ENCODE assay signal across 8 cellular contexts in genomic region chr3:141360888-141361598, GRCh38. TPM values are rescaled to one million over a fixed set of nuclear protein-coding genes. Genes with fewer than 3 reads are reported as not detected.
DNase-seq lines count a peak whose midpoint lies in the region; ATAC-seq, FAIRE-seq and TF ChIP-seq lines count a peak whose summit lies in the region.

No MANE protein-coding gene starts in this region.

- POLR2A ChIA-PET in K562 (lab: Yijun Ruan, JAX) = interaction anchor here (0.6 to 1.7 kb wide), 13 partner anchors 8 to 790 kb away, joined by 3 to 6 read pairs (median 3); no protein-coding TSS in a partner anchor

- DNase-seq in AG09309 (ENCODE audit: low read depth) = peak; percentile 71
- peak; percentile 68 for DNase-seq in NCI-H748 (lab: John Stamatoyannopoulos, UW; ENCODE audit: unreplicated experiment)
- DNase-seq in K562 (ENCODE audit: extremely low read depth in 1 of 4, low spot score in 3 of 4) = peak; percentile 45 to 78 (median 60)
- DNase-seq in iPS DF 19.7 (ENCODE audit: low read depth, low spot score) = peak; percentile 38
- no peak for DNase-seq in stimulated activated CD4-positive, alpha-beta T cell treated with anti-CD3 and anti-CD28 coated beads, Interleukin-4, amount 100 ng/mL, for 1 hour

- CTCF ChIA-PET in K562 (lab: Yijun Ruan, JAX; ENCODE audit: low intra/inter-chr PET ratio) = interaction anchor here (0.6 to 1.6 kb wide), 4 partner anchors 49 to 98 kb away, joined by 3 to 10 read pairs (median 3); no protein-coding TSS in a partner anchor

- 17% methylated on average over 6 of the region's 6 CpGs for WGBS in K562 (ENCODE audit: insufficient coverage, low coverage, missing lambda C conversion rate)

- TF ChIP-seq CTCF in AG09309 (IDR thresholded peaks at IDR 0.05; ENCODE audit: control insufficient read depth, insufficient read depth, low read depth, low read length, missing control alignments) (peak; percentile 78), GM12873 (IDR thresholded peaks at IDR 0.05; ENCODE audit: insufficient read depth, low read depth, low read length, missing control alignments) (peak; percentile 82), K562 (IDR thresholded peaks at IDR 0.05 in 2 of 3, conservative IDR thresholded peaks at IDR 0.05 in 1 of 3; ENCODE audit: insufficient read depth in 2 of 3, low read depth in 1 of 3, low read length in 3 of 3) (peak; percentile 77 to 90 (median 81))

- peak; percentile 90 to 93 for TF ChIP-seq RAD21 in K562 (CRISPR knock-in tag; conservative IDR thresholded peaks at IDR 0.05 in 1 of 2, IDR thresholded peaks at IDR 0.05 in 1 of 2)

- peak overlapping the region; percentile 37; the same call in 1 of the 3 replicates for H3K27ac ChIP-seq in K562 (ENCODE audit: extremely low read depth, low read depth, low read length)

- FAIRE-seq in K562 (lab: Jason Lieb, UNC) = peak; percentile 86

- no peaks in the 10 kb centered on the region for H3K27me3 ChIP-seq in K562 (ENCODE audit: control insufficient read depth in 2 of 2, insufficient read depth in 2 of 2, low read length in 2 of 2)
- H3K27me3 ChIP-seq in skeletal muscle satellite cell (ENCODE audit: control insufficient read depth, insufficient read depth, low read length) = no peaks in the 10 kb centered on the region

- in situ Hi-C loops in K562 (cut with MboI) = no loop called here

- ATAC-seq in HG03045 (IDR thresholded peaks at IDR 0.05; ENCODE audit: unreplicated experiment) = peak; percentile 57
- peak; percentile 86 for ATAC-seq in K562

- no peaks in the 10 kb centered on the region for H3K9me1 ChIP-seq in K562 (ENCODE audit: control insufficient read depth, insufficient read depth, low read length)

- H3K4me1 ChIP-seq in K562 (replicated peaks in 1 of 2; ENCODE audit: control insufficient read depth in 2 of 2, insufficient read depth in 2 of 2, low read length in 2 of 2) (peaks cover 0 to 30% of the 10 kb centered on the region in 2 experiments; a peak in 3 of 5 replicates), skeletal muscle satellite cell (ENCODE audit: control insufficient read depth, insufficient read depth, low read length) (peaks cover 19% of the 10 kb centered on the region)

- peak overlapping the region; percentile 90 for H2AFZ ChIP-seq in K562 (ENCODE audit: low read depth, low read length)

- no peak for TF ChIP-seq EP300 in K562 (IDR thresholded peaks at IDR 0.05; ENCODE audit: low read length)

- no peaks in the 10 kb centered on the region for H3K79me2 ChIP-seq in K562 (ENCODE audit: control insufficient read depth, insufficient read depth, low read length)

- no peaks in the 10 kb centered on the region for H4K20me1 ChIP-seq in K562 (replicated peaks; ENCODE audit: control insufficient read depth, insufficient read depth, low read length)

- H3K9me3 ChIP-seq in K562 (replicated peaks; ENCODE audit: control insufficient read depth, insufficient read depth, low read depth, low read length) = no peaks in the 10 kb centered on the region
- H3K9me3 ChIP-seq in skeletal muscle satellite cell (replicated peaks; ENCODE audit: low read length) = no peaks in the 10 kb centered on the region

- H3K9ac ChIP-seq in K562 (ENCODE audit: insufficient read depth in 1 of 2, low read depth in 2 of 2, low read length in 2 of 2) (peak overlapping the region in 1 of 2 experiments; percentile 32; a peak in 2 of 4 replicates), skeletal muscle satellite cell (ENCODE audit: low read depth, low read length) (peak overlapping the region; percentile 59)

- H3K36me3 ChIP-seq in K562 (ENCODE audit: control insufficient read depth, insufficient read depth, low read length) = no peaks in the 10 kb centered on the region
- no peaks in the 10 kb centered on the region for H3K36me3 ChIP-seq in skeletal muscle satellite cell (ENCODE audit: insufficient read depth, low read length)

- H3K4me3 ChIP-seq in AG09309 (ENCODE audit: control insufficient read depth, low read depth, low read length) (no peak overlapping the region), K562 (no peak overlapping the region), skeletal muscle satellite cell (ENCODE audit: low read length) (peak overlapping the region; percentile 23)

- intact Hi-C loops in K562 (cut with micrococcal nuclease) = loop anchor here (1.0 to 5.0 kb wide), 4 partner anchors 49 to 201 kb away; no protein-coding TSS in a partner anchor

- no peak for TF ChIP-seq POLR2A in K562 (conservative IDR thresholded peaks at IDR 0.05)

- BruUV-seq in K562 (replicated peaks; lab: Mats Ljungman, UMichigan) = no TSS peak

- H3K4me2 ChIP-seq in K562 (ENCODE audit: insufficient read depth, low read length) = peak overlapping the region; percentile 60
- H3K4me2 ChIP-seq in skeletal muscle satellite cell (ENCODE audit: low read length) = peak overlapping the region; percentile 38

TF ChIP-seq in K562, 482 proteins besides CTCF, POLR2A, EP300 and RAD21 (continues in another document):
- TF ChIP-seq SRF (CRISPR knock-in tag; IDR thresholded peaks at IDR 0.05) = no peak
- TF ChIP-seq TBP (optimal IDR thresholded peaks at IDR 0.05; ENCODE audit: low read depth, low read length) = peak; percentile 24
- no peak for TF ChIP-seq ZNF311 (CRISPR knock-in tag; IDR thresholded peaks at IDR 0.05)
- TF ChIP-seq ARID2 (IDR thresholded peaks at IDR 0.05) = 0 out of 2 replicates have a peak, but pooled peaks have one; percentile 44
- TF ChIP-seq FOSL1 (tag; conservative IDR thresholded peaks at IDR 0.05) = peak; percentile 54
- TF ChIP-seq, protein P1, sequence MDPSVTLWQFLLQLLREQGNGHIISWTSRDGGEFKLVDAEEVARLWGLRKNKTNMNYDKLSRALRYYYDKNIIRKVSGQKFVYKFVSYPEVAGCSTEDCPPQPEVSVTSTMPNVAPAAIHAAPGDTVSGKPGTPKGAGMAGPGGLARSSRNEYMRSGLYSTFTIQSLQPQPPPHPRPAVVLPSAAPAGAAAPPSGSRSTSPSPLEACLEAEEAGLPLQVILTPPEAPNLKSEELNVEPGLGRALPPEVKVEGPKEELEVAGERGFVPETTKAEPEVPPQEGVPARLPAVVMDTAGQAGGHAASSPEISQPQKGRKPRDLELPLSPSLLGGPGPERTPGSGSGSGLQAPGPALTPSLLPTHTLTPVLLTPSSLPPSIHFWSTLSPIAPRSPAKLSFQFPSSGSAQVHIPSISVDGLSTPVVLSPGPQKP (CRISPR knock-in tag; IDR thresholded peaks at IDR 0.05) = no peak
- no peak for TF ChIP-seq NR1H2 (CRISPR knock-in tag; IDR thresholded peaks at IDR 0.05)
- TF ChIP-seq EP400 (IDR thresholded peaks at IDR 0.05) = peak; percentile 43
- no peak for TF ChIP-seq ZNF785 (CRISPR knock-in tag; IDR thresholded peaks at IDR 0.05)
- no peak for TF ChIP-seq ZNF764 (CRISPR knock-in tag; IDR thresholded peaks at IDR 0.05; ENCODE audit: low read depth)
- TF ChIP-seq BRCA1 (IDR thresholded peaks at IDR 0.05) = no peak
- TF ChIP-seq BRCA1 (CRISPR knock-in tag; IDR thresholded peaks at IDR 0.05) = no peak
- TF ChIP-seq MCM2 (IDR thresholded peaks at IDR 0.05; ENCODE audit: low read depth) = no peak
- no peak for TF ChIP-seq HNRNPH1 (optimal IDR thresholded peaks at IDR 0.05; ENCODE audit: low read depth, low read length)
- TF ChIP-seq, protein P2, sequence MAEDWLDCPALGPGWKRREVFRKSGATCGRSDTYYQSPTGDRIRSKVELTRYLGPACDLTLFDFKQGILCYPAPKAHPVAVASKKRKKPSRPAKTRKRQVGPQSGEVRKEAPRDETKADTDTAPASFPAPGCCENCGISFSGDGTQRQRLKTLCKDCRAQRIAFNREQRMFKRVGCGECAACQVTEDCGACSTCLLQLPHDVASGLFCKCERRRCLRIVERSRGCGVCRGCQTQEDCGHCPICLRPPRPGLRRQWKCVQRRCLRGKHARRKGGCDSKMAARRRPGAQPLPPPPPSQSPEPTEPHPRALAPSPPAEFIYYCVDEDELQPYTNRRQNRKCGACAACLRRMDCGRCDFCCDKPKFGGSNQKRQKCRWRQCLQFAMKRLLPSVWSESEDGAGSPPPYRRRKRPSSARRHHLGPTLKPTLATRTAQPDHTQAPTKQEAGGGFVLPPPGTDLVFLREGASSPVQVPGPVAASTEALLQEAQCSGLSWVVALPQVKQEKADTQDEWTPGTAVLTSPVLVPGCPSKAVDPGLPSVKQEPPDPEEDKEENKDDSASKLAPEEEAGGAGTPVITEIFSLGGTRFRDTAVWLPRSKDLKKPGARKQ (CRISPR knock-in tag; IDR thresholded peaks at IDR 0.05) = peak; percentile 77; the same call in 1 of the 2 replicates
- no peak for TF ChIP-seq XRCC4 (IDR thresholded peaks at IDR 0.05; ENCODE audit: extremely low read depth, insufficient read depth, insufficient read length)
- no peak for TF ChIP-seq NR3C1 (CRISPR knock-in tag; IDR thresholded peaks at IDR 0.05)
- TF ChIP-seq PRPF4 (IDR thresholded peaks at IDR 0.05; ENCODE audit: insufficient read depth, low read depth, low read length, poor library complexity, severe bottlenecking) = no peak
- TF ChIP-seq NEUROD1 (IDR thresholded peaks at IDR 0.05; ENCODE audit: borderline replicate concordance, low read depth, low read length, partially characterized antibody) = no peak
- no peak for TF ChIP-seq PRMT5 (CRISPR knock-in tag; IDR thresholded peaks at IDR 0.05)
- TF ChIP-seq MEF2A (IDR thresholded peaks at IDR 0.05; ENCODE audit: control insufficient read depth, low read depth, low read length) = 0 out of 2 replicates have a peak, but pooled peaks have one; percentile 33
- no peak for TF ChIP-seq HEY1 (CRISPR knock-in tag; IDR thresholded peaks at IDR 0.05; ENCODE audit: borderline replicate concordance)

RNA-seq across cellular contexts. Expression of gene ZBTB38, which starts 7.3 kb away (rescaled TPM):
- 53.5 and 97.8 TPM in 2 replicates for total RNA-seq in K562 (2011; cell fraction: chromatin; rRNA removed; ENCODE audit: low replicate concordance)
- total RNA-seq in K562 (2011; cell fraction: nucleolus; rRNA removed) = 22.0 and 29.1 TPM in 2 replicates
- total RNA-seq in K562 (2011; cell fraction: nucleoplasm; rRNA removed) = 61.7 and 84.8 TPM in 2 replicates
- 22.9 and 24.8 TPM in 2 replicates for total RNA-seq in K562 (2014; rRNA removed)
- total RNA-seq in K562 (2014; rRNA removed; fragmentation: Illumina TruSeq; extraction: Trizol) = 39.4 and 43.6 TPM in 2 replicates
- total RNA-seq in K562 (2015; rRNA removed; fragmentation: Illumina TruSeq; extraction: Trizol) = 33.5 and 33.7 TPM in 2 replicates
- total RNA-seq in K562 (2021) = 30.7 and 36.3 TPM in 2 replicates
- polyA plus RNA-seq in K562 (2011; rRNA removed) = 18.0 and 22.5 TPM in 2 replicates
- 6.7 and 14.9 TPM in 2 replicates for polyA plus RNA-seq in K562 (2011; cell fraction: cytosol; rRNA removed)
- 22.7 and 28.6 TPM in 2 replicates for polyA plus RNA-seq in K562 (2011; cell fraction: nucleus; rRNA removed)
- polyA plus RNA-seq in K562 (2012) = 19.0 and 21.1 TPM in 2 replicates
- 24.0 and 26.2 TPM in 2 replicates for polyA plus RNA-seq in K562 (2014; fragmentation: Illumina TruSeq; extraction: Trizol)
- 10 to 100 TPM; 14.2 to 17.9 TPM for polyA plus RNA-seq in K562 (2014; fragmentation: Nextera tagmentation; extraction: Ambion mirVana)
- polyA plus RNA-seq in K562 (2014; rRNA removed) = 12.1 and 12.6 TPM in 2 replicates
- 64.1 and 109 TPM in 2 replicates for polyA minus RNA-seq in K562 (2011; rRNA and poly(A)+ RNA removed)
- 27.8 and 34.9 TPM in 2 replicates for polyA minus RNA-seq in K562 (2011; cell fraction: cytosol; rRNA and poly(A)+ RNA removed)
- polyA minus RNA-seq in K562 (2011; cell fraction: nucleus; rRNA and poly(A)+ RNA removed) = 35.9 and 61.9 TPM in 2 replicates
- 73.2 and 78.1 TPM in 2 replicates for total RNA-seq in skeletal muscle satellite cell (2012; rRNA removed)
